In genomic region chr19:29568036-29568788, GRCh38 we compare ENCODE assay signal across 31 cellular contexts. TPM values are rescaled to one million over a fixed set of nuclear protein-coding genes. Genes with fewer than 3 reads are reported as not detected.
"Had no signal": no experiment of that assay in that cellular context is flagged by ENCODE, and none has a peak within 500 bp of the region (broad histone marks: within the 10 kb centered on the region; RNA-seq: fewer than 3 reads in every experiment).

No MANE protein-coding gene starts in this region.

- H3K4me3 ChIP-seq: breast epithelium, esophagus squamous epithelium, hepatocyte, psoas muscle, sigmoid colon, suprapubic skin, tibial artery, upper lobe of right lung had no signal

- H3K79me2 ChIP-seq: hepatocyte, parathyroid adenoma had no signal

- H3K9ac ChIP-seq: parathyroid adenoma had no signal

- H3K27ac ChIP-seq: breast epithelium, epithelial cell of prostate, esophagus squamous epithelium, hepatocyte, parathyroid adenoma, psoas muscle, sigmoid colon, suprapubic skin, tibial artery, upper lobe of right lung had no signal

- H3K4me2 ChIP-seq: hepatocyte had no signal

- FAIRE-seq: colon, endometrium, small intestine had no signal

- H3K9me3 Mint-ChIP-seq: activated naive CD4-positive, alpha-beta T cell treated with anti-CD3 and anti-CD28 coated beads, Interleukin-2, amount 50 U/mL, for 72 hours; activated T-cell treated with anti-CD3 and anti-CD28 coated beads, Interleukin-2, amount 50 U/mL, for 72 hours; central memory CD8-positive, alpha-beta T cell; naive thymus-derived CD4-positive, alpha-beta T cell; T-cell; T-helper 2 cell treated with Interferon-gamma antibody and Interleukin-4, amounts not matched to agents 5 μg/mL and 100 μg/mL, for 36 hours had no signal

- H3K4me1 ChIP-seq: breast epithelium, esophagus squamous epithelium, parathyroid adenoma, psoas muscle, sigmoid colon, suprapubic skin, tibial artery, upper lobe of right lung had no signal

- H3K36me3 Mint-ChIP-seq: activated naive CD4-positive, alpha-beta T cell treated with anti-CD3 and anti-CD28 coated beads, Interleukin-2, amount 50 U/mL, for 72 hours; naive thymus-derived CD4-positive, alpha-beta T cell; T-cell had no signal

- H2AFZ ChIP-seq: hepatocyte, parathyroid adenoma had no signal

- H3K9me3 ChIP-seq: breast epithelium, esophagus squamous epithelium, psoas muscle, sigmoid colon, suprapubic skin, tibial artery, upper lobe of right lung had no signal

- H3K36me3 ChIP-seq: breast epithelium, esophagus squamous epithelium, sigmoid colon, suprapubic skin, tibial artery, upper lobe of right lung had no signal

- H3K27ac Mint-ChIP-seq: activated naive CD4-positive, alpha-beta T cell treated with anti-CD3 and anti-CD28 coated beads, Interleukin-2, amount 50 U/mL, for 72 hours; activated T-cell treated with anti-CD3 and anti-CD28 coated beads, Interleukin-2, amount 50 U/mL, for 72 hours; naive thymus-derived CD4-positive, alpha-beta T cell; T-cell; T-helper 2 cell treated with Interferon-gamma antibody and Interleukin-4, amounts not matched to agents 5 μg/mL and 100 μg/mL, for 36 hours had no signal

- H3K4me3 Mint-ChIP-seq: activated T-cell treated with anti-CD3 and anti-CD28 coated beads, Interleukin-2, amount 50 U/mL, for 72 hours; central memory CD8-positive, alpha-beta T cell; naive thymus-derived CD4-positive, alpha-beta T cell; T-cell; T-helper 2 cell treated with Interferon-gamma antibody and Interleukin-4, amounts not matched to agents 5 μg/mL and 100 μg/mL, for 36 hours had no signal

- H3K4me1 Mint-ChIP-seq: T-cell had no signal

- DNase-seq: activated CD4-positive, alpha-beta T cell treated with anti-CD3 and anti-CD28 coated beads for 4 hours; activated CD4-positive, alpha-beta T cell treated with anti-CD3 and anti-CD28 coated beads, Interleukin-2, amount 50 U/mL, for 4 hours; activated naive CD4-positive, alpha-beta T cell; activated T-cell treated with anti-CD3 and anti-CD28 coated beads, Interleukin-2, amount 50 U/mL, for 72 hours; effector CD8-positive, alpha-beta T cell; esophagus squamous epithelium; foreskin melanocyte; glutamatergic neuron; midbrain; occipital lobe; psoas muscle; sigmoid colon; small intestine; stimulated activated naive CD4-positive, alpha-beta T cell; T-cell; upper lobe of right lung had no signal

- ATAC-seq: activated naive CD4-positive, alpha-beta T cell treated with anti-CD3 and anti-CD28 coated beads, Interleukin-2, amount 50 U/mL, for 72 hours; activated T-cell treated with anti-CD3 and anti-CD28 coated beads, Interleukin-2, amount 50 U/mL, for 72 hours; naive thymus-derived CD4-positive, alpha-beta T cell; psoas muscle; T-cell; upper lobe of right lung had no signal

RNA-seq across cellular contexts. Expression of gene VSTM2B, which starts 42.4 kb away (rescaled TPM):
- total RNA-seq: activated T-cell treated with anti-CD3 and anti-CD28 coated beads, Interleukin-2, amount 50 U/mL, for 72 hours; breast epithelium; dermis microvascular lymphatic vessel endothelial cell; esophagus squamous epithelium; kidney epithelial cell; lower leg skin; psoas muscle; suprapubic skin; T-cell; upper lobe of right lung had no signal
- polyA plus RNA-seq: naive thymus-derived CD4-positive, alpha-beta T cell; psoas muscle; sigmoid colon had no signal
